Comparison of ENCODE assay signal across 20 cellular contexts in genomic region chr6:52500268-52501129, GRCh38.
DNase-seq lines count a peak whose midpoint lies in the region; ATAC-seq and TF ChIP-seq lines count a peak whose summit lies in the region.
"Had no signal": no experiment of that assay in that cellular context is flagged by ENCODE, and none has a peak within 500 bp of the region (broad histone marks: within the 10 kb centered on the region; RNA-seq: fewer than 3 reads in every experiment).

No MANE protein-coding gene starts in this region.

- H3K4me3 Mint-ChIP-seq in IgD-negative memory B cell (no peak overlapping the region), WTC11 (no peak overlapping the region)
- no peak overlapping the region for H3K4me3 Mint-ChIP-seq in stimulated activated memory B cell treated with anti-CD40 and anti-IgM and Interleukin-4, amounts not matched to agents 10 μg/mL and 1 μg/mL and 100 μg/mL, for 72 hours
- H3K4me3 Mint-ChIP-seq: activated CD8-positive, alpha-beta memory T cell treated with anti-CD3 and anti-CD28 coated beads, Interleukin-2, amount 10 ng/mL, durations not matched to agents 7 days and 5 days; naive B cell; stimulated activated naive B cell treated with anti-CD40 and anti-IgM and Interleukin-4, amounts not matched to agents 10 μg/mL and 1 μg/mL and 100 μg/mL, for 72 hours had no signal

- no peaks in the 10 kb centered on the region for H3K9me3 Mint-ChIP-seq in IgD-negative memory B cell
- no peaks in the 10 kb centered on the region for H3K9me3 Mint-ChIP-seq in WTC11
- H3K9me3 Mint-ChIP-seq in stimulated activated memory B cell treated with anti-CD40 and anti-IgM and Interleukin-4, amounts not matched to agents 10 μg/mL and 1 μg/mL and 100 μg/mL, for 72 hours, result no peaks in the 10 kb centered on the region
- H3K9me3 Mint-ChIP-seq: naive B cell; stimulated activated naive B cell treated with anti-CD40 and anti-IgM and Interleukin-4, amounts not matched to agents 10 μg/mL and 1 μg/mL and 100 μg/mL, for 72 hours had no signal

- H3K27ac ChIP-seq in right atrium auricular region, result peak overlapping the region; percentile 79 to 94

- no peaks in the 10 kb centered on the region for H3K36me3 ChIP-seq in right atrium auricular region

- H3K27me3 ChIP-seq in right atrium auricular region, result no peaks in the 10 kb centered on the region

- H3K4me3 ChIP-seq in right atrium auricular region, result no peak overlapping the region

- no peaks in the 10 kb centered on the region for H3K9me3 ChIP-seq in right atrium auricular region

- peaks cover 29 to 43% (median 41%) of the 10 kb centered on the region in 3 donors for H3K4me1 Mint-ChIP-seq in IgD-negative memory B cell
- H3K4me1 Mint-ChIP-seq in WTC11, result peaks cover 22% of the 10 kb centered on the region
- H3K4me1 Mint-ChIP-seq in stimulated activated memory B cell treated with anti-CD40 and anti-IgM and Interleukin-4, amounts not matched to agents 10 μg/mL and 1 μg/mL and 100 μg/mL, for 72 hours, result peaks cover 46% of the 10 kb centered on the region

- peaks cover 0 to 70% of the 10 kb centered on the region in 2 donors for H3K4me1 ChIP-seq in right atrium auricular region

- ATAC-seq in WTC11 (no peak), GM18909 (IDR thresholded peaks at IDR 0.05; ENCODE audit: poor library complexity, unreplicated experiment) (no peak)
- ATAC-seq in stimulated activated memory B cell treated with anti-CD40 and anti-IgM and Interleukin-4, amounts not matched to agents 10 μg/mL and 1 μg/mL and 100 μg/mL, for 72 hours, result no peak
- ATAC-seq: activated CD8-positive, alpha-beta memory T cell treated with anti-CD3 and anti-CD28 coated beads, Interleukin-2, amount 10 ng/mL, durations not matched to agents 7 days and 5 days; stimulated activated naive B cell treated with anti-CD40 and anti-IgM and Interleukin-4, amounts not matched to agents 10 μg/mL and 1 μg/mL and 100 μg/mL, for 72 hours had no signal

- TF ChIP-seq CTCF in WTC11 (IDR thresholded peaks at IDR 0.05) (no peak), right atrium auricular region (IDR thresholded peaks at IDR 0.05) (no peak)

- peaks cover 9% of the 10 kb centered on the region for H3K36me3 Mint-ChIP-seq in IgD-negative memory B cell
- H3K36me3 Mint-ChIP-seq in WTC11, result peaks cover 10% of the 10 kb centered on the region; the same call in 1 of the 2 replicates
- peaks cover 11% of the 10 kb centered on the region for H3K36me3 Mint-ChIP-seq in stimulated activated memory B cell treated with anti-CD40 and anti-IgM and Interleukin-4, amounts not matched to agents 10 μg/mL and 1 μg/mL and 100 μg/mL, for 72 hours
- H3K36me3 Mint-ChIP-seq: activated CD8-positive, alpha-beta memory T cell treated with anti-CD3 and anti-CD28 coated beads, Interleukin-2, amount 10 ng/mL, durations not matched to agents 7 days and 5 days had no signal

- H3K27me3 Mint-ChIP-seq in IgD-negative memory B cell, result no peaks in the 10 kb centered on the region
- H3K27me3 Mint-ChIP-seq in WTC11 (ENCODE audit: low read depth), result no peaks in the 10 kb centered on the region
- H3K27me3 Mint-ChIP-seq in stimulated activated memory B cell treated with anti-CD40 and anti-IgM and Interleukin-4, amounts not matched to agents 10 μg/mL and 1 μg/mL and 100 μg/mL, for 72 hours, result no peaks in the 10 kb centered on the region
- H3K27me3 Mint-ChIP-seq: activated CD8-positive, alpha-beta memory T cell treated with anti-CD3 and anti-CD28 coated beads, Interleukin-2, amount 10 ng/mL, durations not matched to agents 7 days and 5 days; naive B cell; stimulated activated naive B cell treated with anti-CD40 and anti-IgM and Interleukin-4, amounts not matched to agents 10 μg/mL and 1 μg/mL and 100 μg/mL, for 72 hours had no signal

- CTCF ChIA-PET in WTC11 (lab: Charles Lee), result interaction anchor here (1.1 kb wide), 1 partner anchor 162 kb away, joined by 3 read pairs; no protein-coding TSS in a partner anchor

- POLR2A ChIA-PET in WTC11 (lab: Charles Lee), result no interaction called here

- peak overlapping the region in 2 of 3 donors; percentile 16 to 33 for H3K27ac Mint-ChIP-seq in IgD-negative memory B cell
- H3K27ac Mint-ChIP-seq in WTC11, result 0 out of 2 replicates have a peak overlapping the region, but pooled peaks have one; percentile 80
- peak overlapping the region; percentile 98 for H3K27ac Mint-ChIP-seq in stimulated activated memory B cell treated with anti-CD40 and anti-IgM and Interleukin-4, amounts not matched to agents 10 μg/mL and 1 μg/mL and 100 μg/mL, for 72 hours
- H3K27ac Mint-ChIP-seq: activated CD8-positive, alpha-beta memory T cell treated with anti-CD3 and anti-CD28 coated beads, Interleukin-2, amount 10 ng/mL, durations not matched to agents 7 days and 5 days; stimulated activated naive B cell treated with anti-CD40 and anti-IgM and Interleukin-4, amounts not matched to agents 10 μg/mL and 1 μg/mL and 100 μg/mL, for 72 hours had no signal

- no peak for DNase-seq in WTC11 (ENCODE audit: low spot score)
- DNase-seq in right atrium auricular region (ENCODE audit: low spot score), result no peak
- no peak for DNase-seq in activated CD8-positive, alpha-beta memory T cell treated with anti-CD3 and anti-CD28 coated beads, Interleukin-2, amount 50 U/mL, for 48 hours
- DNase-seq in stimulated activated CD4-positive, alpha-beta T cell treated with anti-CD3 and anti-CD28 coated beads, Interleukin-12 subunit alpha, Interleukin-12 subunit beta, amount 100 ng/mL, for 4 hours, result no peak
- no peak for DNase-seq in GM19240 (ENCODE audit: insufficient read length, low spot score)
- DNase-seq: activated CD4-positive, CD25-positive, alpha-beta regulatory T cell treated with anti-CD3 and anti-CD28 coated beads, Interleukin-2, amount 50 U/mL, for 72 hours; activated CD8-positive, alpha-beta memory T cell treated with anti-CD3 and anti-CD28 coated beads, Interleukin-2, amount 10 ng/mL, durations not matched to agents 7 days and 5 days; activated gamma-delta T cell; C1 segment of cervical spinal cord; DMS 273 treated with DMSO at 0.1 percent for 48 hours; foreskin fibroblast; naive B cell; NCI-H1417 treated with DMSO at 0.1 percent for 48 hours; RPMI8226; stimulated activated naive B cell treated with anti-CD40 and anti-IgM and Interleukin-4, amounts not matched to agents 10 μg/mL and 1 μg/mL and 100 μg/mL, for 72 hours; T-helper 2 cell; trophoblast cell had no signal

TF ChIP-seq in WTC11, 78 proteins besides CTCF, POLR2A, EP300 and RAD21:
- TF ChIP-seq E2F1 (CRISPR knock-in tag; IDR thresholded peaks at IDR 0.05) (no peak), ATF3 (CRISPR knock-in tag; conservative IDR thresholded peaks at IDR 0.05) (no peak)

Comparison
In these comparisons a context has a peak if more than half of its experiments do, and no peak if none do; other contexts are left out.
1. H3K27ac Mint-ChIP-seq: peak in every context shown above with its lines; median percentile 98 in stimulated activated memory B cell treated with anti-CD40 and anti-IgM and Interleukin-4, amounts not matched to agents 10 μg/mL and 1 μg/mL and 100 μg/mL, for 72 hours; 80 in WTC11; 24 in IgD-negative memory B cell.